38 cellular contexts compared by ENCODE assay signal in genomic region chr17:7792611-7793010, GRCh38.
"Had no signal": no experiment of that assay in that cellular context is flagged by ENCODE, and none has a peak within 500 bp of the region (broad histone marks: within the 10 kb centered on the region; RNA-seq: fewer than 3 reads in every experiment).

No MANE protein-coding gene starts in this region.

- H3K27me3 ChIP-seq: adrenal gland, body of pancreas, brain microvascular endothelial cell, breast epithelium, cardiac muscle cell had no signal

- DNase-seq: activated B cell treated with CpG ODN at 0.5 μM for 24 hours; activated CD4-positive, alpha-beta memory T cell treated with anti-CD3 and anti-CD28 coated beads for 36 hours; activated CD4-positive, alpha-beta T cell treated with anti-CD3 and anti-CD28 coated beads for 4 hours; activated CD4-positive, alpha-beta T cell treated with anti-CD3 and anti-CD28 coated beads, Interleukin-2, amount 10 ng/mL, durations not matched to agents 24 days and 14 days; activated CD4-positive, alpha-beta T cell treated with anti-CD3 and anti-CD28 coated beads, Interleukin-2, amount 50 U/mL, for 1 hour; activated CD4-positive, alpha-beta T cell treated with anti-CD3 and anti-CD28 coated beads, Interleukin-2, amount 50 U/mL, for 4 hours; activated CD4-positive, CD25-positive, alpha-beta regulatory T cell treated with anti-CD3 and anti-CD28 coated beads, Interleukin-2, amount 50 U/mL, for 72 hours; activated CD8-positive, alpha-beta memory T cell treated with anti-CD3 and anti-CD28 coated beads, Interleukin-2, amount 50 U/mL, for 4 hours; activated CD8-positive, alpha-beta T cell treated with anti-CD3 and anti-CD28 coated beads for 36 hours; activated effector memory CD4-positive, alpha-beta T cell treated with anti-CD3 and anti-CD28 coated beads, Interleukin-2, amount 50 U/mL, for 16 hours; activated gamma-delta T cell treated with Interleukin-2 at 50 U/mL for 16 hours; activated naive CD4-positive, alpha-beta T cell; activated naive CD4-positive, alpha-beta T cell treated with anti-CD3 and anti-CD28 coated beads for 36 hours; activated naive CD4-positive, alpha-beta T cell treated with anti-CD3 and anti-CD28 coated beads, Interleukin-2, amount 50 U/mL, for 16 hours; activated naive CD8-positive, alpha-beta T cell treated with anti-CD3 and anti-CD28 coated beads for 36 hours; activated T-cell treated with anti-CD3 and anti-CD28 coated beads for 4 hours; activated T-cell treated with anti-CD3 and anti-CD28 coated beads, Interleukin-2, amount 50 U/mL, for 1 hour; activated T-cell treated with anti-CD3 and anti-CD28 coated beads, Interleukin-2, amount 50 U/mL, for 4 hours; activated T-cell treated with anti-CD3 and anti-CD28 coated beads, Interleukin-2, amount 50 U/mL, for 72 hours; adrenal gland; amniotic stem cell; aorta; body of pancreas; brain microvascular endothelial cell; caudate nucleus; cerebellar nuclear complex; T-helper 1 cell; T-helper 2 cell; T-helper 9 cell had no signal

- H3K9me3 Mint-ChIP-seq: activated B cell treated with CpG ODN at 0.5 μM for 24 hours; activated CD4-positive, alpha-beta memory T cell treated with anti-CD3 and anti-CD28 coated beads for 36 hours; activated CD4-positive, alpha-beta T cell treated with anti-CD3 and anti-CD28 coated beads, Interleukin-2, amount 10 ng/mL, durations not matched to agents 24 days and 14 days; activated CD8-positive, alpha-beta T cell treated with anti-CD3 and anti-CD28 coated beads for 36 hours; activated naive CD4-positive, alpha-beta T cell treated with anti-CD3 and anti-CD28 coated beads for 36 hours; activated naive CD4-positive, alpha-beta T cell treated with anti-CD3 and anti-CD28 coated beads, Interleukin-2, amount 50 U/mL, for 72 hours; activated naive CD8-positive, alpha-beta T cell treated with anti-CD3 and anti-CD28 coated beads for 36 hours; activated T-cell treated with anti-CD3 and anti-CD28 coated beads, Interleukin-2, amount 50 U/mL, for 4 hours; activated T-cell treated with anti-CD3 and anti-CD28 coated beads, Interleukin-2, amount 50 U/mL, for 72 hours; activated T-helper 1 cell treated with anti-CD3 and anti-CD28 coated beads, Interleukin-12 subunit alpha, Interleukin-12 subunit beta, Interleukin-2, Interleukin-4 antibody, amounts not matched to agents 30 ng/mL and 10 ng/mL and 1 ng/mL, durations not matched to agents 14 hours and 24 hours and 36 hours; activated T-helper 17 cell treated with anti-CD3 and anti-CD28 coated beads, Interleukin-2, amount 50 U/mL, for 72 hours; central memory CD8-positive, alpha-beta T cell; T-helper 1 cell treated with Interleukin-12 subunit alpha and Interleukin-12 subunit beta and Interleukin-4 antibody, amounts not matched to agents 30 μg/mL and 1 μg/mL, for 36 hours; T-helper 2 cell treated with Interferon-gamma antibody and Interleukin-4, amounts not matched to agents 5 μg/mL and 100 μg/mL, for 36 hours had no signal

- H3K27ac Mint-ChIP-seq: activated B cell treated with CpG ODN at 0.5 μM for 24 hours; activated CD4-positive, alpha-beta memory T cell treated with anti-CD3 and anti-CD28 coated beads for 36 hours; activated CD4-positive, alpha-beta T cell treated with anti-CD3 and anti-CD28 coated beads, Interleukin-2, amount 10 ng/mL, durations not matched to agents 24 days and 14 days; activated CD8-positive, alpha-beta T cell treated with anti-CD3 and anti-CD28 coated beads for 36 hours; activated naive CD4-positive, alpha-beta T cell treated with anti-CD3 and anti-CD28 coated beads for 36 hours; activated naive CD8-positive, alpha-beta T cell treated with anti-CD3 and anti-CD28 coated beads for 36 hours; activated T-helper 1 cell treated with anti-CD3 and anti-CD28 coated beads, Interleukin-12 subunit alpha, Interleukin-12 subunit beta, Interleukin-2, Interleukin-4 antibody, amounts not matched to agents 30 ng/mL and 10 ng/mL and 1 ng/mL, durations not matched to agents 14 hours and 24 hours and 36 hours; T-helper 1 cell treated with Interleukin-12 subunit alpha and Interleukin-12 subunit beta and Interleukin-4 antibody, amounts not matched to agents 30 μg/mL and 1 μg/mL, for 36 hours; T-helper 2 cell treated with Interferon-gamma antibody and Interleukin-4, amounts not matched to agents 5 μg/mL and 100 μg/mL, for 36 hours had no signal

- H3K9me3 ChIP-seq: adrenal gland, body of pancreas, breast epithelium had no signal

- ATAC-seq: activated CD8-positive, alpha-beta T cell treated with anti-CD3 and anti-CD28 coated beads for 36 hours; activated naive CD4-positive, alpha-beta T cell treated with anti-CD3 and anti-CD28 coated beads, Interleukin-2, amount 50 U/mL, for 72 hours; activated T-cell treated with anti-CD3 and anti-CD28 coated beads, Interleukin-2, amount 50 U/mL, for 4 hours; activated T-cell treated with anti-CD3 and anti-CD28 coated beads, Interleukin-2, amount 50 U/mL, for 72 hours; activated T-helper 17 cell treated with anti-CD3 and anti-CD28 coated beads, Interleukin-2, amount 50 U/mL, for 72 hours; body of pancreas had no signal

- H3K4me3 Mint-ChIP-seq: activated B cell treated with CpG ODN at 0.5 μM for 24 hours; activated CD4-positive, alpha-beta memory T cell treated with anti-CD3 and anti-CD28 coated beads for 36 hours; activated CD4-positive, alpha-beta T cell treated with anti-CD3 and anti-CD28 coated beads, Interleukin-2, amount 10 ng/mL, durations not matched to agents 24 days and 14 days; activated CD8-positive, alpha-beta T cell treated with anti-CD3 and anti-CD28 coated beads for 36 hours; activated naive CD4-positive, alpha-beta T cell treated with anti-CD3 and anti-CD28 coated beads for 36 hours; activated naive CD8-positive, alpha-beta T cell treated with anti-CD3 and anti-CD28 coated beads for 36 hours; activated T-cell treated with anti-CD3 and anti-CD28 coated beads, Interleukin-2, amount 50 U/mL, for 4 hours; activated T-cell treated with anti-CD3 and anti-CD28 coated beads, Interleukin-2, amount 50 U/mL, for 72 hours; activated T-helper 1 cell treated with anti-CD3 and anti-CD28 coated beads, Interleukin-12 subunit alpha, Interleukin-12 subunit beta, Interleukin-2, Interleukin-4 antibody, amounts not matched to agents 30 ng/mL and 10 ng/mL and 1 ng/mL, durations not matched to agents 14 hours and 24 hours and 36 hours; activated T-helper 17 cell treated with anti-CD3 and anti-CD28 coated beads, Interleukin-2, amount 50 U/mL, for 72 hours; central memory CD8-positive, alpha-beta T cell; T-helper 1 cell treated with Interleukin-12 subunit alpha and Interleukin-12 subunit beta and Interleukin-4 antibody, amounts not matched to agents 30 μg/mL and 1 μg/mL, for 36 hours; T-helper 2 cell treated with Interferon-gamma antibody and Interleukin-4, amounts not matched to agents 5 μg/mL and 100 μg/mL, for 36 hours had no signal

- H3K4me1 Mint-ChIP-seq: activated B cell treated with CpG ODN at 0.5 μM for 24 hours; activated CD4-positive, alpha-beta T cell treated with anti-CD3 and anti-CD28 coated beads, Interleukin-2, amount 10 ng/mL, durations not matched to agents 24 days and 14 days; activated naive CD8-positive, alpha-beta T cell treated with anti-CD3 and anti-CD28 coated beads for 36 hours; activated T-helper 17 cell treated with anti-CD3 and anti-CD28 coated beads, Interleukin-2, amount 50 U/mL, for 72 hours had no signal

- H3K4me3 ChIP-seq: adrenal gland, body of pancreas, breast epithelium, cardiac muscle cell had no signal

- H3K4me1 ChIP-seq: adrenal gland, body of pancreas, breast epithelium had no signal

- H3K27ac ChIP-seq: adrenal gland, body of pancreas, brain microvascular endothelial cell, breast epithelium, cardiac muscle cell, VCaP had no signal

- H3K36me3 ChIP-seq: adrenal gland, brain microvascular endothelial cell, breast epithelium, cardiac muscle cell had no signal

- H3K27me3 Mint-ChIP-seq: activated CD4-positive, alpha-beta memory T cell treated with anti-CD3 and anti-CD28 coated beads for 36 hours; activated CD8-positive, alpha-beta T cell treated with anti-CD3 and anti-CD28 coated beads for 36 hours; activated T-helper 17 cell treated with anti-CD3 and anti-CD28 coated beads, Interleukin-2, amount 50 U/mL, for 72 hours had no signal

- H3K36me3 Mint-ChIP-seq: activated CD4-positive, alpha-beta memory T cell treated with anti-CD3 and anti-CD28 coated beads for 36 hours; activated naive CD4-positive, alpha-beta T cell treated with anti-CD3 and anti-CD28 coated beads, Interleukin-2, amount 50 U/mL, for 72 hours; activated naive CD8-positive, alpha-beta T cell treated with anti-CD3 and anti-CD28 coated beads for 36 hours had no signal
